ENCODE assay signal across 24 cellular contexts in the genomic region with DNA sequence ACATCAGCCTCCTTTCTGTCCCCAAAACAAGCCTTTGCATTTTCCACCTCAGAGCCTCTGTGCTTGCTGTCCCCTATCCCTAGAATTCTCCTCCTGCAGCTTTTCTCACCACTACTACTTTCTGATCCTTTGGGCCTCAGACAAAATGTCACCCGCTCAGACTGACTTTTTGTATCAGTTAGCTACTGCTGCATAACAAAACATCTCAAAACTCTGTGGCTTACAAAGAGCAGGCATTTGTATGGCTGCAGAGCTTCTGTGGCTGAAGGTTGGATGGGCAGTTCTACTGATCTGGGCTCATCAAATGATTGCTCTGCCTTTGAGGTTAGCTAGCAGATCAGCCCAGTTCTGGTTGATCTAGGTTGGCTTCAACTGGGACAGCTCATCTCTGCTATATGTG.
A peak's percentile ranks its signal among the peaks of the same experiment; 100 is the strongest.
DNase-seq lines count a peak whose midpoint lies in the region; ATAC-seq, FAIRE-seq and TF ChIP-seq lines count a peak whose summit lies in the region.
"Had no signal": no experiment of that assay in that cellular context is flagged by ENCODE, and none has a peak within 500 bp of the region (broad histone marks: within the 10 kb centered on the region; RNA-seq: fewer than 3 reads in every experiment).

No MANE protein-coding gene starts in this region.

- H3K23me2 ChIP-seq in H1 (ENCODE audit: low read depth, low read length): no peaks in the 10 kb centered on the region

- H3K79me1 ChIP-seq in H1 (ENCODE audit: low read depth, low read length) (no peaks in the 10 kb centered on the region), neuronal stem cell (ENCODE audit: low read depth, low read length) (no peaks in the 10 kb centered on the region)

- H3K14ac ChIP-seq in H1 (ENCODE audit: insufficient read length) (no peak overlapping the region), neuronal stem cell (ENCODE audit: low read length) (no peak overlapping the region)

- H3K9me3 ChIP-seq in HEK293 (ENCODE audit: control insufficient read depth, insufficient read depth, low read depth, low read length) (no peaks in the 10 kb centered on the region), H1 (ENCODE audit: insufficient read depth in 2 of 2, low read depth in 1 of 2, low read length in 1 of 2) (peaks cover 0 to 7% of the 10 kb centered on the region in 2 experiments; a peak in 1 of 4 replicates), neuronal stem cell (replicated peaks in 1 of 2; ENCODE audit: control insufficient read depth in 2 of 2, insufficient read depth in 1 of 2, low read depth in 1 of 2, low read length in 2 of 2) (peaks cover 0 to 8% of the 10 kb centered on the region in 2 donors)
- H3K9me3 ChIP-seq in CD4-positive, alpha-beta T cell (ENCODE audit: control insufficient read depth, low read length): no peaks in the 10 kb centered on the region
- H3K9me3 ChIP-seq: BE2C had no signal

- CTCF ChIA-PET in HEK293 (lab: Yijun Ruan, JAX): interaction anchor here (0.5 to 0.7 kb wide), 2 partner anchors 42 to 405 kb away, joined by 3 read pairs; no protein-coding TSS in a partner anchor
- CTCF ChIA-PET in H1 (lab: Charles Lee; ENCODE audit: partially characterized antibody): interaction anchor here (1.0 to 1.3 kb wide), 2 partner anchors 9 to 147 kb away, joined by 3 read pairs; no protein-coding TSS in a partner anchor
- CTCF ChIA-PET in CD4-positive, alpha-beta T cell (lab: Charles Lee): no interaction called here

- peaks cover 0 to 23% (median 7%) of the 10 kb centered on the region in 5 experiments for H3K9me3 Mint-ChIP-seq in brain
- peaks cover 3% of the 10 kb centered on the region for H3K9me3 Mint-ChIP-seq in CD4-positive, alpha-beta T cell

- no peak overlapping the region for H3K9ac ChIP-seq in H1 (replicated peaks in 1 of 4; ENCODE audit: extremely low read depth in 1 of 4, low read depth in 3 of 4, low read length in 3 of 4)
- no peak overlapping the region for H3K9ac ChIP-seq in neuronal stem cell (ENCODE audit: low read depth, low read length, poor library complexity)
- H3K9ac ChIP-seq: BLaER1 had no signal

- FAIRE-seq in H1 (lab: Jason Lieb, UNC): no peak
- FAIRE-seq: A204.1, D721Med, G401.6, GM12891, GM19239 had no signal

- TF ChIP-seq RAD21 in H1 (IDR thresholded peaks at IDR 0.05 in 1 of 2, conservative IDR thresholded peaks at IDR 0.05 in 1 of 2; ENCODE audit: low read depth in 2 of 2, low read length in 2 of 2): no peak

- H3K23ac ChIP-seq in H1 (ENCODE audit: insufficient read length) (no peak overlapping the region), neuronal stem cell (ENCODE audit: low read depth, low read length, poor library complexity) (no peak overlapping the region)

- H3K4me1 ChIP-seq in HEK293 (ENCODE audit: control insufficient read depth, insufficient read depth, low read length): peaks cover 7% of the 10 kb centered on the region
- H3K4me1 ChIP-seq in H1 (replicated peaks in 1 of 4; ENCODE audit: control insufficient read depth in 3 of 4, insufficient read depth in 4 of 4, low read length in 3 of 4): peaks cover 3 to 20% (median 8%) of the 10 kb centered on the region in 4 experiments
- peaks cover 18 to 38% of the 10 kb centered on the region in 2 donors for H3K4me1 ChIP-seq in neuronal stem cell (ENCODE audit: control insufficient read depth in 2 of 2, insufficient read depth in 1 of 2, low read depth in 1 of 2, low read length in 2 of 2)
- H3K4me1 ChIP-seq: BE2C, BLaER1, Caco-2 had no signal

- no peaks in the 10 kb centered on the region for H3K27me3 Mint-ChIP-seq in brain
- H3K27me3 Mint-ChIP-seq in CD4-positive, alpha-beta T cell: no peaks in the 10 kb centered on the region
- H3K27me3 Mint-ChIP-seq: CD4-positive, CD25-positive, alpha-beta regulatory T cell had no signal

- TF ChIP-seq EP300 in H1 (IDR thresholded peaks at IDR 0.05; ENCODE audit: borderline replicate concordance in 1 of 2, low read depth in 2 of 2, low read length in 2 of 2): no peak

- no peak overlapping the region for H2BK12ac ChIP-seq in H1 (ENCODE audit: low read depth, low read length)
- H2BK12ac ChIP-seq in neuronal stem cell (ENCODE audit: low read length): no peak overlapping the region

- WGBS in H1 (ENCODE audit: extremely low coverage in 1 of 2, insufficient coverage in 1 of 2, insufficient read length in 1 of 2, insufficient replicate concordance in 2 of 2, low coverage in 1 of 2, low lambda C conversion rate in 2 of 2, missing lambda C conversion rate in 1 of 2), 2 experiments: 89% methylated on average over 1 of the region's 1 CpG; no CpG with 5 or more reads in 1 of the 2 experiments
- WGBS in neuronal stem cell (ENCODE audit: extremely low coverage in 2 of 2, insufficient read length in 2 of 2, insufficient replicate concordance in 1 of 2), 2 donors: no CpG with 5 or more reads among the region's 1 CpG

- H2AK5ac ChIP-seq in H1 (ENCODE audit: low read depth, low read length): no peak overlapping the region
- H2AK5ac ChIP-seq in neuronal stem cell (ENCODE audit: low read depth, low read length): peak overlapping the region; percentile 12

- no peaks in the 10 kb centered on the region for H3K36me3 ChIP-seq in HEK293 (ENCODE audit: control insufficient read depth in 2 of 2, insufficient read depth in 1 of 2, low read length in 2 of 2)
- no peaks in the 10 kb centered on the region for H3K36me3 ChIP-seq in H1 (ENCODE audit: control insufficient read depth in 2 of 4, insufficient read depth in 4 of 4, low read length in 3 of 4)
- no peaks in the 10 kb centered on the region for H3K36me3 ChIP-seq in neuronal stem cell (replicated peaks in 1 of 2; ENCODE audit: control insufficient read depth in 2 of 2, insufficient read depth in 2 of 2, low read length in 2 of 2)
- H3K36me3 ChIP-seq: BE2C, BLaER1 had no signal

- H3K27ac Mint-ChIP-seq in brain: peak overlapping the region in 4 of 5 experiments; percentile 36 to 91 (median 70)
- no peak overlapping the region for H3K27ac Mint-ChIP-seq in CD4-positive, alpha-beta T cell
- H3K27ac Mint-ChIP-seq: CD14-positive monocyte; CD8-positive, alpha-beta T cell had no signal

- H4K5ac ChIP-seq in H1 (ENCODE audit: insufficient read length, low read depth, low read length): no peak overlapping the region

- H4K20me1 ChIP-seq in H1 (replicated peaks in 1 of 2; ENCODE audit: control insufficient read depth in 1 of 2, insufficient read depth in 2 of 2, low read length in 2 of 2): no peaks in the 10 kb centered on the region
- H4K20me1 ChIP-seq: BLaER1 had no signal

- H3K36me3 Mint-ChIP-seq in brain: no peaks in the 10 kb centered on the region
- no peaks in the 10 kb centered on the region for H3K36me3 Mint-ChIP-seq in CD4-positive, alpha-beta T cell (ENCODE audit: low read depth)
- H3K36me3 Mint-ChIP-seq: CD14-positive monocyte; CD8-positive, alpha-beta T cell had no signal

- H3K4me3 ChIP-seq in HEK293 (ENCODE audit: low read depth, low read length) (no peak overlapping the region), H1 (ENCODE audit: extremely low read depth in 1 of 4, insufficient read depth in 2 of 4, low read depth in 3 of 4, low read length in 4 of 4) (no peak overlapping the region), neuronal stem cell (ENCODE audit: low read length in 2 of 2) (peak overlapping the region in 1 of 2 donors; percentile 18)
- H3K4me3 ChIP-seq: BLaER1 had no signal

- ATAC-seq in CD4-positive, alpha-beta T cell (ENCODE audit: poor library complexity): no peak
- ATAC-seq: CD8-positive, alpha-beta T cell had no signal

- no peak overlapping the region for H3K56ac ChIP-seq in H1 (replicated peaks; ENCODE audit: insufficient read length, low read depth, low read length)

- H2BK120ac ChIP-seq in H1 (replicated peaks; ENCODE audit: low read depth, low read length) (no peak overlapping the region), neuronal stem cell (ENCODE audit: low read depth, low read length) (no peak overlapping the region)

- H3K27me3 ChIP-seq in H1 (replicated peaks in 1 of 4; ENCODE audit: control insufficient read depth in 3 of 4, extremely low read depth in 1 of 4, insufficient read depth in 3 of 4, low read length in 3 of 4): no peaks in the 10 kb centered on the region; a peak in 1 of 7 replicates
- H3K27me3 ChIP-seq in neuronal stem cell (ENCODE audit: control insufficient read depth in 3 of 3, insufficient read depth in 3 of 3, low read depth in 1 of 3, low read length in 3 of 3): no peaks in the 10 kb centered on the region
- no peaks in the 10 kb centered on the region for H3K27me3 ChIP-seq in CD4-positive, alpha-beta T cell (ENCODE audit: control insufficient read depth, insufficient read depth, low read length)
- H3K27me3 ChIP-seq: BE2C, BLaER1 had no signal

- H3K18ac ChIP-seq in H1 (ENCODE audit: extremely low read depth, low read length) (no peak overlapping the region), neuronal stem cell (ENCODE audit: low read length) (no peak overlapping the region)

- H2BK5ac ChIP-seq in H1 (ENCODE audit: low read depth, low read length) (no peak overlapping the region), neuronal stem cell (ENCODE audit: low read length) (no peak overlapping the region)

- H2BK15ac ChIP-seq in H1 (ENCODE audit: low read length) (no peak overlapping the region), neuronal stem cell (ENCODE audit: low read length) (peak overlapping the region; percentile 23)

- intact Hi-C loops in CD4-positive, alpha-beta T cell (cut with DNase I, micrococcal nuclease): no loop called here

- no peak overlapping the region for H3K4me2 ChIP-seq in H1 (ENCODE audit: insufficient read depth in 1 of 2, low read depth in 2 of 2, low read length in 2 of 2)
- H3K4me2 ChIP-seq in neuronal stem cell (ENCODE audit: insufficient read depth, low read length, poor library complexity, severe bottlenecking): no peak overlapping the region
- H3K4me2 ChIP-seq: BLaER1 had no signal

- no peak overlapping the region for H4K91ac ChIP-seq in H1 (replicated peaks; ENCODE audit: insufficient read length, low read length)
- no peak overlapping the region for H4K91ac ChIP-seq in neuronal stem cell (ENCODE audit: low read depth, low read length, poor library complexity)

- no peak overlapping the region for H2BK20ac ChIP-seq in H1 (ENCODE audit: low read length)

- H3K4me3 Mint-ChIP-seq in brain: peak overlapping the region in 1 of 5 experiments; percentile 19
- no peak overlapping the region for H3K4me3 Mint-ChIP-seq in CD4-positive, alpha-beta T cell
- H3K4me3 Mint-ChIP-seq: CD14-positive monocyte; CD4-positive, CD25-positive, alpha-beta regulatory T cell; CD8-positive, alpha-beta T cell had no signal

- TF ChIP-seq POLR2A in H1 (IDR thresholded peaks at IDR 0.05; ENCODE audit: control extremely low read depth in 1 of 2, low read depth in 2 of 2, low read length in 2 of 2): no peak

- no peaks in the 10 kb centered on the region for H3K79me2 ChIP-seq in H1 (ENCODE audit: control insufficient read depth in 1 of 2, insufficient read depth in 2 of 2, low read length in 2 of 2)

- POLR2A ChIA-PET in HEK293 (lab: Yijun Ruan, JAX) (no interaction called here), H1 (lab: Charles Lee; ENCODE audit: partially characterized antibody) (no interaction called here)
- POLR2A ChIA-PET in CD4-positive, alpha-beta T cell (lab: Charles Lee): no interaction called here

- H3K4me1 Mint-ChIP-seq in brain: peaks cover 69% of the 10 kb centered on the region
- no peaks in the 10 kb centered on the region for H3K4me1 Mint-ChIP-seq in CD4-positive, alpha-beta T cell (ENCODE audit: low read depth)
- H3K4me1 Mint-ChIP-seq: CD14-positive monocyte; CD4-positive, CD25-positive, alpha-beta regulatory T cell had no signal

- no peak for TF ChIP-seq CTCF in HEK293 (tag by site-specific recombination; IDR thresholded peaks at IDR 0.05)
- no peak for TF ChIP-seq CTCF in brain (conservative IDR thresholded peaks at IDR 0.05)
- TF ChIP-seq CTCF in H1 (IDR thresholded peaks at IDR 0.05; ENCODE audit: control extremely low read depth in 1 of 3, insufficient read depth in 1 of 3, low read depth in 1 of 3, low read length in 3 of 3): no peak
- no peak for TF ChIP-seq CTCF in CD4-positive, alpha-beta T cell (IDR thresholded peaks at IDR 0.05)

- H3K27ac ChIP-seq in HEK293 (ENCODE audit: extremely low read depth, low read depth, low read length) (no peak overlapping the region), H1 (ENCODE audit: low read depth, low read length) (no peak overlapping the region), neuronal stem cell (replicated peaks; ENCODE audit: low read length) (no peak overlapping the region)
- no peak overlapping the region for H3K27ac ChIP-seq in CD4-positive, alpha-beta T cell (ENCODE audit: low read depth, low read length)
- H3K27ac ChIP-seq: BLaER1 had no signal

- H3K4ac ChIP-seq in H1 (replicated peaks; ENCODE audit: insufficient read length, low read depth, low read length): no peak overlapping the region
- H3K4ac ChIP-seq in neuronal stem cell (ENCODE audit: low read length): no peak overlapping the region

- no peak for DNase-seq in H1 (ENCODE audit: low read depth in 1 of 2, low spot score in 2 of 2)
- no peak for DNase-seq in neuronal stem cell (ENCODE audit: low spot score)
- no peak for DNase-seq in NCI-H526 (lab: John Stamatoyannopoulos, UW)
- no peak for DNase-seq in glomerular visceral epithelial cell (ENCODE audit: extremely low spot score)
- no peak for DNase-seq in CD4-positive, alpha-beta T cell
- DNase-seq: 8988T; ACHN; BE2C; C1 segment of cervical spinal cord; Caco-2; Calu3; CD4-positive, CD25-positive, alpha-beta regulatory T cell; CD8-positive, alpha-beta T cell; DMS79 treated with DMSO at 0.1 percent for 48 hours; GF-D8 had no signal

- H4K8ac ChIP-seq in H1 (ENCODE audit: extremely low read depth, insufficient read depth, low read length): no peak overlapping the region
- no peak overlapping the region for H4K8ac ChIP-seq in neuronal stem cell (ENCODE audit: low read depth, low read length)

- H2AFZ ChIP-seq in H1 (ENCODE audit: low read length) (no peak overlapping the region), neuronal stem cell (ENCODE audit: low read length) (no peak overlapping the region)
